15 cellular contexts compared by ENCODE assay signal in the genomic region with DNA sequence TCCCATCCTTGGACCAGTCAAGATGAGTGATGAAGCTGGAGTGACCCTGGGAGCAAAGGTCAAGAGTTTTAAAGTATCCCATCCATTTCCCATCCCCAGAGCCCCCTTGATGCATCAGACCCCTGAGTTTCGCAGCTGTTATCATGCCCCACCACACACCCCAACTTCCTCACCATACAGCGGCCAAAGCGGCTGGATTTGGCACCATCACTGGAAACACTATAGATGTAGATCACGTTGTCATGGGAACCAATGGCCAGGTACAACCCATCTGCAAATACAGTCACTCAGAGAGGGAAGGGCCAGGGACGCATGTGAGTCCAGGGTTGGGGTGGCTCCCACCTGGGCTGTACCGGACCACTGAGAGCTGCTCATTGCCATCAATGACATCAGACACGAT. TPM values are rescaled to one million over a fixed set of nuclear protein-coding genes. Genes with fewer than 3 reads are reported as not detected.
DNase-seq lines count a peak whose midpoint lies in the region; ATAC-seq and TF ChIP-seq lines count a peak whose summit lies in the region.
"Had no signal": no experiment of that assay in that cellular context is flagged by ENCODE, and none has a peak within 500 bp of the region (broad histone marks: within the 10 kb centered on the region; RNA-seq: fewer than 3 reads in every experiment).

No MANE protein-coding gene starts in this region.

- H3K27ac Mint-ChIP-seq in activated CD8-positive, alpha-beta memory T cell treated with anti-CD3 and anti-CD28 coated beads, Interleukin-2, amount 10 ng/mL, durations not matched to agents 7 days and 5 days = no peak overlapping the region
- H3K27ac Mint-ChIP-seq in HFFc6 = peak overlapping the region; percentile 25; the same call in 1 of the 2 replicates
- peak overlapping the region; percentile 86 for H3K27ac Mint-ChIP-seq in stimulated activated effector memory CD8-positive, alpha-beta T cell treated with anti-CD3 and anti-CD28 coated beads, Interleukin-12 subunit alpha, Interleukin-12 subunit beta, amount 100 ng/mL, for 72 hours

- no peak for DNase-seq in activated CD8-positive, alpha-beta memory T cell treated with anti-CD3 and anti-CD28 coated beads, Interleukin-2, amount 10 ng/mL, durations not matched to agents 7 days and 5 days
- DNase-seq in activated CD8-positive, alpha-beta memory T cell treated with anti-CD3 and anti-CD28 coated beads, Interleukin-2, amount 50 U/mL, for 48 hours = no peak
- DNase-seq in HFFc6 = no peak
- no peak for DNase-seq in breast epithelium (ENCODE audit: low spot score in 2 of 2)
- no peak for DNase-seq in stimulated activated effector memory CD8-positive, alpha-beta T cell treated with anti-CD3 and anti-CD28 coated beads, Interleukin-12 subunit alpha, Interleukin-12 subunit beta, amount 100 ng/mL, for 72 hours (ENCODE audit: low spot score in 2 of 2)
- no peak for DNase-seq in CD1c-positive myeloid dendritic cell (ENCODE audit: extremely low spot score)
- DNase-seq in superior temporal gyrus (ENCODE audit: extremely low spot score) = no peak
- no peak for DNase-seq in NCI-H2171 (lab: John Stamatoyannopoulos, UW)
- DNase-seq: activated CD4-positive, alpha-beta T cell treated with anti-CD3 and anti-CD28 coated beads for 1 hour; activated gamma-delta T cell; foreskin melanocyte; midbrain; NCI-H2171 treated with DMSO at 0.1 percent for 48 hours; thyroid gland had no signal

- intact Hi-C loops in breast epithelium (cut with DNase I; ENCODE audit: low total_unique reads) = no loop called here

- peak overlapping the region; percentile 95 to 96 for H3K27ac ChIP-seq in breast epithelium
- H3K27ac ChIP-seq: SK-N-MC had no signal

- TF ChIP-seq POLR2A in breast epithelium (IDR thresholded peaks at IDR 0.05) = no peak

- no peaks in the 10 kb centered on the region for H3K9me3 ChIP-seq in breast epithelium
- H3K9me3 ChIP-seq: thyroid gland had no signal

- no peak overlapping the region for H3K4me3 ChIP-seq in breast epithelium
- H3K4me3 ChIP-seq: SK-N-MC had no signal

- TF ChIP-seq CTCF in HFFc6 (IDR thresholded peaks at IDR 0.05) (no peak), breast epithelium (IDR thresholded peaks at IDR 0.05) (no peak)

- peaks cover 47% of the 10 kb centered on the region for H3K36me3 Mint-ChIP-seq in activated CD8-positive, alpha-beta memory T cell treated with anti-CD3 and anti-CD28 coated beads, Interleukin-2, amount 10 ng/mL, durations not matched to agents 7 days and 5 days
- H3K36me3 Mint-ChIP-seq in HFFc6 (ENCODE audit: low read depth) = peaks cover 41% of the 10 kb centered on the region
- peaks cover 95% of the 10 kb centered on the region for H3K36me3 Mint-ChIP-seq in stimulated activated effector memory CD8-positive, alpha-beta T cell treated with anti-CD3 and anti-CD28 coated beads, Interleukin-12 subunit alpha, Interleukin-12 subunit beta, amount 100 ng/mL, for 72 hours

- no peaks in the 10 kb centered on the region for H3K9me3 Mint-ChIP-seq in activated CD8-positive, alpha-beta memory T cell treated with anti-CD3 and anti-CD28 coated beads, Interleukin-2, amount 10 ng/mL, durations not matched to agents 7 days and 5 days (ENCODE audit: low read depth)
- no peaks in the 10 kb centered on the region for H3K9me3 Mint-ChIP-seq in HFFc6
- H3K9me3 Mint-ChIP-seq in stimulated activated effector memory CD8-positive, alpha-beta T cell treated with anti-CD3 and anti-CD28 coated beads, Interleukin-12 subunit alpha, Interleukin-12 subunit beta, amount 100 ng/mL, for 72 hours = no peaks in the 10 kb centered on the region

- peaks cover 3 to 22% of the 10 kb centered on the region in 2 donors for H3K4me1 ChIP-seq in breast epithelium

- no peak for ATAC-seq in activated CD8-positive, alpha-beta memory T cell treated with anti-CD3 and anti-CD28 coated beads, Interleukin-2, amount 10 ng/mL, durations not matched to agents 7 days and 5 days
- ATAC-seq in stimulated activated effector memory CD8-positive, alpha-beta T cell treated with anti-CD3 and anti-CD28 coated beads, Interleukin-12 subunit alpha, Interleukin-12 subunit beta, amount 100 ng/mL, for 72 hours = no peak

- H3K27me3 Mint-ChIP-seq in activated CD8-positive, alpha-beta memory T cell treated with anti-CD3 and anti-CD28 coated beads, Interleukin-2, amount 10 ng/mL, durations not matched to agents 7 days and 5 days = no peaks in the 10 kb centered on the region
- H3K27me3 Mint-ChIP-seq in HFFc6 (ENCODE audit: insufficient read depth) = peaks cover 7% of the 10 kb centered on the region

- peak overlapping the region; percentile 22 for H3K4me3 Mint-ChIP-seq in activated CD8-positive, alpha-beta memory T cell treated with anti-CD3 and anti-CD28 coated beads, Interleukin-2, amount 10 ng/mL, durations not matched to agents 7 days and 5 days
- peak overlapping the region; percentile 61; the same call in 1 of the 2 replicates for H3K4me3 Mint-ChIP-seq in HFFc6
- peak overlapping the region; percentile 88 for H3K4me3 Mint-ChIP-seq in stimulated activated effector memory CD8-positive, alpha-beta T cell treated with anti-CD3 and anti-CD28 coated beads, Interleukin-12 subunit alpha, Interleukin-12 subunit beta, amount 100 ng/mL, for 72 hours

- H3K27me3 ChIP-seq in breast epithelium = no peaks in the 10 kb centered on the region
- H3K27me3 ChIP-seq: thyroid gland had no signal

- H3K4me1 Mint-ChIP-seq in activated CD8-positive, alpha-beta memory T cell treated with anti-CD3 and anti-CD28 coated beads, Interleukin-2, amount 10 ng/mL, durations not matched to agents 7 days and 5 days = peaks cover 46% of the 10 kb centered on the region
- H3K4me1 Mint-ChIP-seq in HFFc6 (ENCODE audit: low read depth) = peaks cover 29% of the 10 kb centered on the region
- H3K4me1 Mint-ChIP-seq in stimulated activated effector memory CD8-positive, alpha-beta T cell treated with anti-CD3 and anti-CD28 coated beads, Interleukin-12 subunit alpha, Interleukin-12 subunit beta, amount 100 ng/mL, for 72 hours = peaks cover 57% of the 10 kb centered on the region

- CTCF ChIA-PET in activated CD8-positive, alpha-beta memory T cell treated with anti-CD3 and anti-CD28 coated beads, Interleukin-2, amount 10 ng/mL, durations not matched to agents 7 days and 5 days (lab: Charles Lee) = interaction anchor here (1.1 to 1.8 kb wide), 5 partner anchors 8 to 179 kb away, joined by 3 to 6 read pairs (median 5); a partner anchor contains a TSS

- no peaks in the 10 kb centered on the region for H3K36me3 ChIP-seq in breast epithelium

RNA-seq across cellular contexts. Expression of a gene that starts 2.1 kb away (rescaled TPM):
- total RNA-seq in activated CD8-positive, alpha-beta memory T cell treated with anti-CD3 and anti-CD28 coated beads, Interleukin-2, amount 10 ng/mL, durations not matched to agents 7 days and 5 days = 100 to 1,000 TPM; 245 to 264 TPM
- 100 to 1,000 TPM in 2 of 6 experiments, 10 to 100 TPM in 4; 89.6 to 106 (median 95.8) TPM for total RNA-seq in HFFc6 (2021; fragmentation: NEBNext Ultra II Directional; extraction: Animal tissue kit (Norgen Biotek cat#: 25700))
- 10 to 100 TPM; 61.3 to 92.8 (median 85.5) TPM for total RNA-seq in breast epithelium

RNA-seq across cellular contexts. Expression of a gene that starts 8.8 kb away (rescaled TPM):
- total RNA-seq in activated CD8-positive, alpha-beta memory T cell treated with anti-CD3 and anti-CD28 coated beads, Interleukin-2, amount 10 ng/mL, durations not matched to agents 7 days and 5 days = 100 to 1,000 TPM; 132 to 133 TPM
- 10 to 100 TPM; 32.5 to 39.6 (median 36.4) TPM for total RNA-seq in HFFc6 (2021; fragmentation: NEBNext Ultra II Directional; extraction: Animal tissue kit (Norgen Biotek cat#: 25700))
- 10 to 100 TPM; 34.7 to 58.7 (median 35.7) TPM for total RNA-seq in breast epithelium

RNA-seq across cellular contexts. Expression of a gene that starts 9.3 kb away (rescaled TPM):
- 1 to 10 TPM; 1.1 to 1.5 TPM for total RNA-seq in activated CD8-positive, alpha-beta memory T cell treated with anti-CD3 and anti-CD28 coated beads, Interleukin-2, amount 10 ng/mL, durations not matched to agents 7 days and 5 days
- 1 to 10 TPM; 2.3 to 4.8 (median 3.2) TPM for total RNA-seq in HFFc6 (2021; fragmentation: NEBNext Ultra II Directional; extraction: Animal tissue kit (Norgen Biotek cat#: 25700))
- total RNA-seq in breast epithelium = 10 to 100 TPM in 2 of 3 donors, 1 to 10 TPM in 1; 8.5 to 11.5 (median 11.0) TPM

RNA-seq across cellular contexts. Expression of a gene that starts 12.4 kb away (rescaled TPM):
- 10 to 100 TPM; 24.7 to 29.6 TPM for total RNA-seq in activated CD8-positive, alpha-beta memory T cell treated with anti-CD3 and anti-CD28 coated beads, Interleukin-2, amount 10 ng/mL, durations not matched to agents 7 days and 5 days
- 10 to 100 TPM; 14.6 to 18.0 (median 16.9) TPM for total RNA-seq in HFFc6 (2021; fragmentation: NEBNext Ultra II Directional; extraction: Animal tissue kit (Norgen Biotek cat#: 25700))
- total RNA-seq in breast epithelium = 10 to 100 TPM in 2 of 3 donors, 1 to 10 TPM in 1; 7.7 to 12.1 (median 10.7) TPM

RNA-seq across cellular contexts. Expression of a gene that starts 18.0 kb away (rescaled TPM):
- total RNA-seq in activated CD8-positive, alpha-beta memory T cell treated with anti-CD3 and anti-CD28 coated beads, Interleukin-2, amount 10 ng/mL, durations not matched to agents 7 days and 5 days = 10 to 100 TPM; 64.5 to 69.7 TPM
- total RNA-seq in HFFc6 (2021; fragmentation: NEBNext Ultra II Directional; extraction: Animal tissue kit (Norgen Biotek cat#: 25700)) = 10 to 100 TPM; 57.9 to 93.2 (median 63.0) TPM
- 10 to 100 TPM; 19.0 to 38.0 (median 29.6) TPM for total RNA-seq in breast epithelium

Comparison
In these comparisons a context has a peak if more than half of its experiments do, and no peak if none do; other contexts are left out.
1. H3K4me3 Mint-ChIP-seq: peak in every context shown above with its lines; median percentile 88 in stimulated activated effector memory CD8-positive, alpha-beta T cell treated with anti-CD3 and anti-CD28 coated beads, Interleukin-12 subunit alpha, Interleukin-12 subunit beta, amount 100 ng/mL, for 72 hours; 61 in HFFc6; 22 in activated CD8-positive, alpha-beta memory T cell treated with anti-CD3 and anti-CD28 coated beads, Interleukin-2, amount 10 ng/mL, durations not matched to agents 7 days and 5 days.